ENCODE assay signal across 2 cellular contexts in genomic region chr2:145076085-145076484, GRCh38.
TF ChIP-seq lines count a peak whose summit lies in the region.

No MANE protein-coding gene starts in this region.

TF ChIP-seq in liver, 16 proteins besides CTCF, POLR2A, EP300 and RAD21 (continued from another document):
- TF ChIP-seq REST (IDR thresholded peaks at IDR 0.05) (no peak), EGR1 (IDR thresholded peaks at IDR 0.05; ENCODE audit: low read depth in 2 of 2) (peak in 1 of 2 donors; percentile 77), SP1 (IDR thresholded peaks at IDR 0.05) (peak; percentile 93), ZBTB33 (IDR thresholded peaks at IDR 0.05) (peak; percentile 56), FOXA1 (IDR thresholded peaks at IDR 0.05) (no peak), MAX (IDR thresholded peaks at IDR 0.05) (peak; percentile 91), JUND (IDR thresholded peaks at IDR 0.05) (peak in 1 of 2 donors; percentile 80), ATF3 (IDR thresholded peaks at IDR 0.05) (no peak), FOXA2 (IDR thresholded peaks at IDR 0.05) (peak; percentile 38), TAF1 (conservative IDR thresholded peaks at IDR 0.05) (no peak), HNF4G (IDR thresholded peaks at IDR 0.05) (peak; percentile 81), HNF4A (conservative IDR thresholded peaks at IDR 0.05) (peak; percentile 99 to 100)

TF ChIP-seq in HepG2, 621 proteins besides CTCF, POLR2A, EP300 and RAD21 (continued from another document):
- TF ChIP-seq LRRFIP1 (CRISPR knock-in tag; conservative IDR thresholded peaks at IDR 0.05) (no peak), ZNF124 (CRISPR knock-in tag; IDR thresholded peaks at IDR 0.05) (no peak), ZBTB33 (CRISPR knock-in tag; IDR thresholded peaks at IDR 0.05) (no peak), GTF3A (CRISPR knock-in tag; conservative IDR thresholded peaks at IDR 0.05) (no peak), RELA (CRISPR knock-in tag; IDR thresholded peaks at IDR 0.05) (no peak), FOXC1 (CRISPR knock-in tag; IDR thresholded peaks at IDR 0.05; ENCODE audit: borderline replicate concordance) (no peak), NR2F6 (IDR thresholded peaks at IDR 0.05) (no peak), NR2F6 (CRISPR knock-in tag; IDR thresholded peaks at IDR 0.05) (no peak), ZNF770 (CRISPR knock-in tag; IDR thresholded peaks at IDR 0.05) (no peak), PHB2 (IDR thresholded peaks at IDR 0.05; ENCODE audit: partially characterized antibody) (no peak), ZC3H4 (CRISPR knock-in tag; IDR thresholded peaks at IDR 0.05; ENCODE audit: borderline replicate concordance) (no peak), SP2 (CRISPR knock-in tag; IDR thresholded peaks at IDR 0.05) (no peak), ZNF280D (CRISPR knock-in tag; IDR thresholded peaks at IDR 0.05) (no peak), SP4 (CRISPR knock-in tag; IDR thresholded peaks at IDR 0.05) (no peak)
